ENCODE assay signal across 8 cellular contexts in the genomic region with DNA sequence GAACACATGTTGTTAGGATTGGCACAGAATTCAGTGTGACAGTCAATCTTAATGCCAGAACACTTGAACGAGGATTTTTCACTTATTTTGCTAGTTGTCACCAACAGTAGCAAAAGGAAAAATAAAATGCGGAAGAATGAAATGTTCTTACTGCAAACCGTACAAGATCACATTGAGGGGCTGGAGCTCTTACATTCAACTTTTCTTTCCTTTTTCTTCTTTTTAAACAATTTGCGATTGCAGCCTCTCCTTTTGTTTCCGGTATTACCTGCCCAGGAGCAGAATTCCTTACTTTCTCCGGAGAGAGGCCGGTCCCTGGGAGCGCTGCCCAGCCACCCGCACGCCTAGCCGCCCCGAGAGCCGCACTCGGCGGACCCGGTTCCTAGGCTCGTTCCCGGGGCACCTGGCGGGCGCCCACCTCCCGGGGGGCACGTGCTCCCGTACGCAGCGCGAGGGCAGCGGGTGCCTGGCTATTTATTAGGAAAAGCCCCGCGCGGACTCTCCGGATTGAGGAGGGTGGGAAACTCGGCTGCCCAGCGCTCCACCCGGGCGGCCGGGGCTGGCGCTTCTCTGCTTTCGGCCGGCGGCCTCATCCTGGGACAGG. TPM values are rescaled to one million over a fixed set of nuclear protein-coding genes. Genes with fewer than 3 reads are reported as not detected.
DNase-seq lines count a peak whose midpoint lies in the region; ATAC-seq and TF ChIP-seq lines count a peak whose summit lies in the region.

No MANE protein-coding gene starts in this region.

- H3K27ac Mint-ChIP-seq in activated B cell treated with CpG ODN at 0.5 μM for 24 hours = peak overlapping the region; percentile 89

- intact Hi-C loops in activated B cell treated with CpG ODN at 0.5 μM for 24 hours (cut with micrococcal nuclease) (loop anchor here (2.0 to 10.0 kb wide), 6 partner anchors 13 to 921 kb away; a partner anchor contains a TSS), heart right ventricle (cut with DNase I) (loop anchor here in 5 of 10 donors (2.0 to 10.0 kb wide), 4 partner anchors 42 to 169 kb away; a partner anchor contains a TSS)

- H3K27me3 ChIP-seq in heart right ventricle = no peaks in the 10 kb centered on the region

- H3K4me1 Mint-ChIP-seq in activated B cell treated with CpG ODN at 0.5 μM for 24 hours = peaks cover 46% of the 10 kb centered on the region

- DNase-seq in NCI-H146 (lab: John Stamatoyannopoulos, UW) (peak; percentile 67), NCI-H146 treated with DMSO at 0.1 percent for 48 hours (lab: John Stamatoyannopoulos, UW; ENCODE audit: unreplicated experiment) (no peak), activated B cell treated with CpG ODN at 0.5 μM for 24 hours (no peak), heart right ventricle (no peak), skeletal muscle cell (ENCODE audit: low read depth) (no peak), GM03348 (ENCODE audit: low spot score) (no peak), middle frontal gyrus (ENCODE audit: extremely low spot score, low spot score) (no peak)

- POLR2A ChIA-PET in activated B cell treated with CpG ODN at 0.5 μM for 24 hours (lab: Charles Lee) = interaction anchor here (0.8 to 3.9 kb wide), 9 partner anchors 13 to 204 kb away, joined by 3 to 36 read pairs (median 8); a partner anchor contains a TSS

- no peaks in the 10 kb centered on the region for H3K9me3 ChIP-seq in heart right ventricle

- H3K36me3 ChIP-seq in heart right ventricle = no peaks in the 10 kb centered on the region

- 0 to 1% methylated on average over 40 of the region's 40 CpGs for WGBS in heart right ventricle, 2 donors

- H3K36me3 Mint-ChIP-seq in activated B cell treated with CpG ODN at 0.5 μM for 24 hours (ENCODE audit: low read depth) = peaks cover 21% of the 10 kb centered on the region

- peaks cover 5 to 43% (median 33%) of the 10 kb centered on the region in 9 donors for H3K4me1 ChIP-seq in heart right ventricle

- H3K27ac ChIP-seq in heart right ventricle = peak overlapping the region; percentile 96 to 100 (median 98)

- ATAC-seq in HG03354 (IDR thresholded peaks at IDR 0.05; ENCODE audit: poor library complexity, severe bottlenecking, unreplicated experiment) = peak; percentile 7
- ATAC-seq in activated B cell treated with CpG ODN at 0.5 μM for 24 hours (ENCODE audit: low read depth) = no peak
- ATAC-seq in heart right ventricle = peak in 7 of 8 donors; percentile 0 to 43 (median 1)

- TF ChIP-seq CTCF in activated B cell treated with CpG ODN at 0.5 μM for 24 hours (IDR thresholded peaks at IDR 0.05) (no peak), heart right ventricle (IDR thresholded peaks at IDR 0.05) (no peak)

- CTCF ChIA-PET in activated B cell treated with CpG ODN at 0.5 μM for 24 hours (lab: Charles Lee) = interaction anchor here (1.0 to 1.6 kb wide), 3 partner anchors 65 to 294 kb away, joined by 3 to 6 read pairs (median 4); a partner anchor contains a TSS

- no peaks in the 10 kb centered on the region for H3K27me3 Mint-ChIP-seq in activated B cell treated with CpG ODN at 0.5 μM for 24 hours

- H3K4me3 Mint-ChIP-seq in activated B cell treated with CpG ODN at 0.5 μM for 24 hours = peak overlapping the region; percentile 87

- peak overlapping the region; percentile 70 to 100 (median 80) for H3K4me3 ChIP-seq in heart right ventricle
- H3K4me3 ChIP-seq in skeletal muscle cell (ENCODE audit: low read depth, low read length) = peak overlapping the region; percentile 81

- H3K9me3 Mint-ChIP-seq in activated B cell treated with CpG ODN at 0.5 μM for 24 hours = no peaks in the 10 kb centered on the region

RNA-seq across cellular contexts. Expression of a gene that starts 1.2 kb away (rescaled TPM):
- total RNA-seq in activated B cell treated with CpG ODN at 0.5 μM for 24 hours (49.8 and 50.8 TPM in 2 replicates), heart right ventricle (100 to 1,000 TPM; 123 to 155 (median 140) TPM)
- polyA plus RNA-seq in heart right ventricle = 100 to 1,000 TPM; 182 to 265 TPM
